ENCODE assay signal across 21 cellular contexts in genomic region chr19:7644550-7644877, GRCh38. TPM values are rescaled to one million over a fixed set of nuclear protein-coding genes. Genes with fewer than 3 reads are reported as not detected.
DNase-seq lines count a peak whose midpoint lies in the region; ATAC-seq and TF ChIP-seq lines count a peak whose summit lies in the region.
"Had no signal": no experiment of that assay in that cellular context is flagged by ENCODE, and none has a peak within 500 bp of the region (broad histone marks: within the 10 kb centered on the region; RNA-seq: fewer than 3 reads in every experiment).

No MANE protein-coding gene starts in this region.

- H3K9me3 Mint-ChIP-seq in CD14-positive monocyte (peaks cover 0 to 2% (median 0%) of the 10 kb centered on the region in 7 donors), osteocyte (ENCODE audit: unreplicated experiment) (no peaks in the 10 kb centered on the region)
- H3K9me3 Mint-ChIP-seq: CD4-positive, CD25-positive, alpha-beta regulatory T cell; CD8-positive, alpha-beta T cell; H9 had no signal

- H3K27me3 ChIP-seq in SK-N-SH (ENCODE audit: insufficient read depth) (peaks cover 37% of the 10 kb centered on the region), neutrophil (no peaks in the 10 kb centered on the region), dorsolateral prefrontal cortex (peaks cover 0 to 8% (median 0%) of the 10 kb centered on the region in 45 donors)

- CTCF ChIA-PET in SK-N-SH (lab: Yijun Ruan, JAX) (interaction anchor here (0.8 to 1.6 kb wide), 4 partner anchors 9 to 156 kb away, joined by 3 to 8 read pairs (median 5); partner anchors contain the start of gene TRAPPC5), RWPE1 (lab: Yijun Ruan, JAX) (no interaction called here)

- no peaks in the 10 kb centered on the region for H3K79me2 ChIP-seq in SK-N-SH (ENCODE audit: insufficient read depth)

- peaks cover 49 to 76% of the 10 kb centered on the region in 2 donors for H3K36me3 Mint-ChIP-seq in CD14-positive monocyte
- no peaks in the 10 kb centered on the region for H3K36me3 Mint-ChIP-seq in osteocyte (ENCODE audit: unreplicated experiment)

- POLR2A ChIA-PET in SK-N-SH (lab: Yijun Ruan, JAX) (interaction anchor here (1.2 kb wide), 1 partner anchor 15 kb away, joined by 5 read pairs; the partner anchor contains the start of genes PET100 and XAB2), RWPE1 (lab: Yijun Ruan, JAX; ENCODE audit: low non-redundant PET) (no interaction called here)

- H3K9me3 ChIP-seq in SK-N-SH (no peaks in the 10 kb centered on the region), neutrophil (no peaks in the 10 kb centered on the region)
- H3K9me3 ChIP-seq: A549, BE2C, Caco-2 had no signal

- peaks cover 47% of the 10 kb centered on the region for H3K4me1 Mint-ChIP-seq in CD14-positive monocyte
- H3K4me1 Mint-ChIP-seq in osteocyte (ENCODE audit: unreplicated experiment), result no peaks in the 10 kb centered on the region

- no peak overlapping the region for H3K4me3 Mint-ChIP-seq in CD14-positive monocyte
- no peak overlapping the region for H3K4me3 Mint-ChIP-seq in osteocyte (ENCODE audit: unreplicated experiment)
- H3K4me3 Mint-ChIP-seq: CD4-positive, CD25-positive, alpha-beta regulatory T cell; CD8-positive, alpha-beta T cell; H9 had no signal

- H3F3A ChIP-seq in SK-N-SH (replicated peaks; ENCODE audit: insufficient read depth), result no peaks in the 10 kb centered on the region

- WGBS in SK-N-SH (ENCODE audit: low lambda C conversion rate), result 43% methylated on average over 9 of the region's 20 CpGs

- peak overlapping the region; percentile 87 to 98 (median 93) for H3K27ac Mint-ChIP-seq in CD14-positive monocyte
- H3K27ac Mint-ChIP-seq in osteocyte (ENCODE audit: unreplicated experiment), result no peak overlapping the region
- H3K27ac Mint-ChIP-seq: CD4-positive, CD25-positive, alpha-beta regulatory T cell; CD8-positive, alpha-beta T cell; H9 had no signal

- no peak overlapping the region for H2AFZ ChIP-seq in SK-N-SH (ENCODE audit: low read depth)
- H2AFZ ChIP-seq: GM23248 had no signal

- H4K20me1 ChIP-seq in SK-N-SH (ENCODE audit: insufficient read depth), result no peaks in the 10 kb centered on the region

- no peak for TF ChIP-seq CTCF in SK-N-SH (IDR thresholded peaks at IDR 0.05)
- no peak for TF ChIP-seq CTCF in CD14-positive monocyte (IDR thresholded peaks at IDR 0.05)
- TF ChIP-seq CTCF in RWPE1 (conservative IDR thresholded peaks at IDR 0.05; ENCODE audit: low read depth), result no peak
- no peak for TF ChIP-seq CTCF in neutrophil (IDR thresholded peaks at IDR 0.05)
- no peak for TF ChIP-seq CTCF in dorsolateral prefrontal cortex (IDR thresholded peaks at IDR 0.05 in 54 of 56, conservative IDR thresholded peaks at IDR 0.05 in 2 of 56; ENCODE audit: low read depth in 1 of 56, partially characterized antibody in 56 of 56)
- no peak for TF ChIP-seq CTCF in osteocyte (IDR thresholded peaks at IDR 0.05)

- no peaks in the 10 kb centered on the region for H3K9me2 ChIP-seq in SK-N-SH

- ATAC-seq in SK-N-SH treated with all-trans-retinoic acid at 6 μM for 48 hours, result no peak
- ATAC-seq: CD8-positive, alpha-beta T cell had no signal

- DNase-seq in SK-N-SH (peak; percentile 18), CD14-positive monocyte (ENCODE audit: low spot score) (no peak), RWPE1 (ENCODE audit: low spot score) (no peak), dorsolateral prefrontal cortex (no peak), osteocyte (ENCODE audit: extremely low spot score, unreplicated experiment) (no peak)
- no peak for DNase-seq in activated CD4-positive, alpha-beta T cell treated with anti-CD3 and anti-CD28 coated beads, Interleukin-2, amount 50 U/mL, for 48 hours
- DNase-seq: 8988T; ACHN; AML-193; BE2C; CD4-positive, CD25-positive, alpha-beta regulatory T cell; DMS153; DND-41; GM23248 had no signal

- no peak overlapping the region for H3K9ac ChIP-seq in SK-N-SH
- H3K9ac ChIP-seq: GM23248 had no signal

- H3K4me1 ChIP-seq in SK-N-SH (ENCODE audit: control insufficient read depth in 1 of 2, insufficient read depth in 2 of 2, low read depth in 1 of 2, low read length in 1 of 2) (no peaks in the 10 kb centered on the region), neutrophil (ENCODE audit: control insufficient read depth in 1 of 2, insufficient read depth in 1 of 2, low read depth in 1 of 2, low read length in 1 of 2) (peaks cover 47 to 49% of the 10 kb centered on the region in 2 experiments)
- H3K4me1 ChIP-seq: A549, BE2C, Caco-2 had no signal

- intact Hi-C loops in CD14-positive monocyte (cut with micrococcal nuclease) (no loop called here), dorsolateral prefrontal cortex (cut with DNase I) (no loop called here)

- H3K27ac ChIP-seq in SK-N-SH (ENCODE audit: low read depth in 2 of 2, low read length in 1 of 2) (no peak overlapping the region), RWPE1 (peak overlapping the region; percentile 19; the same call in 1 of the 2 replicates), neutrophil (peak overlapping the region; percentile 78), dorsolateral prefrontal cortex (no peak overlapping the region)
- H3K27ac ChIP-seq: A549, GM23248 had no signal

- H3K4me2 ChIP-seq in SK-N-SH, result no peak overlapping the region
- H3K4me2 ChIP-seq: A549 had no signal

- H3K36me3 ChIP-seq in SK-N-SH (replicated peaks in 1 of 2; ENCODE audit: control insufficient read depth in 1 of 2, insufficient read depth in 2 of 2, low read length in 1 of 2) (no peaks in the 10 kb centered on the region), neutrophil (peaks cover 87% of the 10 kb centered on the region)
- H3K36me3 ChIP-seq: BE2C had no signal

- H3K27me3 Mint-ChIP-seq in CD14-positive monocyte (ENCODE audit: low read depth in 3 of 3) (peaks cover 0 to 1% (median 0%) of the 10 kb centered on the region in 3 donors), osteocyte (ENCODE audit: unreplicated experiment) (no peaks in the 10 kb centered on the region)
- H3K27me3 Mint-ChIP-seq: CD4-positive, CD25-positive, alpha-beta regulatory T cell had no signal

- TF ChIP-seq RAD21 in SK-N-SH (IDR thresholded peaks at IDR 0.05; ENCODE audit: low read length), result no peak

- no peak for TF ChIP-seq EP300 in SK-N-SH (IDR thresholded peaks at IDR 0.05; ENCODE audit: borderline replicate concordance in 1 of 2, low read depth in 1 of 2, low read length in 1 of 2)

- no peak overlapping the region for H3K4me3 ChIP-seq in SK-N-SH (ENCODE audit: low read depth in 2 of 2, low read length in 1 of 2)
- no peak overlapping the region for H3K4me3 ChIP-seq in neutrophil (ENCODE audit: low read depth in 1 of 2, low read length in 1 of 2)
- H3K4me3 ChIP-seq in dorsolateral prefrontal cortex, result no peak overlapping the region
- H3K4me3 ChIP-seq: A549, GM23248 had no signal

TF ChIP-seq in SK-N-SH, 30 proteins besides CTCF, POLR2A, EP300 and RAD21 (continues in another document):
- TF ChIP-seq NFIC (IDR thresholded peaks at IDR 0.05; ENCODE audit: borderline replicate concordance), result no peak
- no peak for TF ChIP-seq SIN3A (IDR thresholded peaks at IDR 0.05; ENCODE audit: borderline replicate concordance, low read depth, low read length)
- TF ChIP-seq NRF1 (IDR thresholded peaks at IDR 0.05; ENCODE audit: low read depth, low read length), result no peak
- TF ChIP-seq SMC3 (IDR thresholded peaks at IDR 0.05; ENCODE audit: low read depth, low read length), result no peak
- no peak for TF ChIP-seq TCF12 (IDR thresholded peaks at IDR 0.05)
- TF ChIP-seq RCOR1 (IDR thresholded peaks at IDR 0.05; ENCODE audit: low read length), result no peak

RNA-seq across cellular contexts. Expression of gene STXBP2, which starts 7.6 kb away (rescaled TPM):
- polyA plus RNA-seq in SK-N-SH (2012; rRNA removed) (1.3 and 4.7 TPM in 2 replicates), CD14-positive monocyte (100 to 1,000 TPM; 249 to 327 TPM)
- polyA plus RNA-seq in SK-N-SH (2012; cell fraction: cytosol; rRNA removed), result 0.81 and 1.4 TPM in 2 replicates
- polyA plus RNA-seq in SK-N-SH (2012; cell fraction: nucleus; rRNA removed), result 7.6 and 9.1 TPM in 2 replicates
- total RNA-seq in dorsolateral prefrontal cortex (10 to 100 TPM in 97 of 120 experiments, 1 to 10 TPM in 23; 4.3 to 32.5 (median 14.6) TPM), osteocyte (11.6 and 13.6 TPM in 2 replicates)

RNA-seq across cellular contexts. Expression of gene PCP2, which starts 11.0 kb away (rescaled TPM):
- not detected in 2 replicates for polyA plus RNA-seq in SK-N-SH (2012; rRNA removed)
- polyA plus RNA-seq in SK-N-SH (2012; cell fraction: cytosol; rRNA removed), result not detected in 2 replicates
- polyA plus RNA-seq in SK-N-SH (2012; cell fraction: nucleus; rRNA removed), result not detected in 2 replicates
- polyA plus RNA-seq in CD14-positive monocyte, result not detected
- 1 to 10 TPM in 1 of 120 experiments, under 1 TPM in 2, not detected in 117; 0.77 to 2.3 (median 0.96) TPM for total RNA-seq in dorsolateral prefrontal cortex
- not detected in 2 replicates for total RNA-seq in osteocyte
- total RNA-seq: GM23248, H4, H9 had no signal
- polyA plus RNA-seq: GM23248 had no signal

RNA-seq across cellular contexts. Expression of gene PET100, which starts 14.9 kb away (rescaled TPM):
- polyA plus RNA-seq in SK-N-SH (2012; rRNA removed) (48.1 and 54.0 TPM in 2 replicates), CD14-positive monocyte (100 to 1,000 TPM; 300 to 386 TPM)
- 55.8 and 86.5 TPM in 2 replicates for polyA plus RNA-seq in SK-N-SH (2012; cell fraction: cytosol; rRNA removed)
- polyA plus RNA-seq in SK-N-SH (2012; cell fraction: nucleus; rRNA removed), result 23.3 and 28.9 TPM in 2 replicates
- total RNA-seq in dorsolateral prefrontal cortex (100 to 1,000 TPM in 42 of 120 experiments, 10 to 100 TPM in 78; 33.4 to 159 (median 92.2) TPM), osteocyte (89.7 and 122 TPM in 2 replicates)

RNA-seq across cellular contexts. Expression of gene XAB2, which starts 15.2 kb away (rescaled TPM):
- polyA plus RNA-seq in SK-N-SH (2012; rRNA removed) (36.5 and 43.3 TPM in 2 replicates), CD14-positive monocyte (1 to 10 TPM; 4.6 to 8.8 TPM)
- 10.7 and 18.6 TPM in 2 replicates for polyA plus RNA-seq in SK-N-SH (2012; cell fraction: cytosol; rRNA removed)
- polyA plus RNA-seq in SK-N-SH (2012; cell fraction: nucleus; rRNA removed), result 115 and 148 TPM in 2 replicates
- total RNA-seq in dorsolateral prefrontal cortex (10 to 100 TPM; 30.8 to 56.2 (median 38.7) TPM), osteocyte (40.9 and 41.7 TPM in 2 replicates)

RNA-seq across cellular contexts. Expression of gene RETN, which starts 24.3 kb away (rescaled TPM):
- polyA plus RNA-seq in SK-N-SH (2012; rRNA removed) (not detected in 2 replicates), CD14-positive monocyte (100 to 1,000 TPM in 1 of 2 donors, 10 to 100 TPM in 1; 60.0 to 119 TPM)
- polyA plus RNA-seq in SK-N-SH (2012; cell fraction: cytosol; rRNA removed), result not detected in 2 replicates
- not detected in 2 replicates for polyA plus RNA-seq in SK-N-SH (2012; cell fraction: nucleus; rRNA removed)
- total RNA-seq in dorsolateral prefrontal cortex (1 to 10 TPM in 9 of 120 experiments, not detected in 111; 1.1 to 3.3 (median 1.7) TPM), osteocyte (not detected in 2 replicates)
- total RNA-seq: Caco-2; CD4-positive, CD25-positive, alpha-beta regulatory T cell; CD8-positive, alpha-beta T cell; GM23248; H4; H9 had no signal
- polyA plus RNA-seq: A549; CD4-positive, CD25-positive, alpha-beta regulatory T cell; GM23248 had no signal

Comparison
In these comparisons a context has a peak if more than half of its experiments do, and no peak if none do; other contexts are left out.
1. H3K27ac ChIP-seq: peak in RWPE1 (single experiment) and neutrophil (single experiment); none in SK-N-SH (0 of 2) and dorsolateral prefrontal cortex (0 of 59).